Comparison of ENCODE assay signal across 17 cellular contexts in genomic region chr4:85807247-85807915, GRCh38.
A peak's percentile ranks its signal among the peaks of the same experiment; 100 is the strongest.
DNase-seq lines count a peak whose midpoint lies in the region; ATAC-seq and TF ChIP-seq lines count a peak whose summit lies in the region.
"Had no signal": no experiment of that assay in that cellular context is flagged by ENCODE, and none has a peak within 500 bp of the region (broad histone marks: within the 10 kb centered on the region; RNA-seq: fewer than 3 reads in every experiment).

No MANE protein-coding gene starts in this region.

- CTCF ChIA-PET in MCF 10A (lab: Yijun Ruan, JAX), result interaction anchor here (0.7 to 1.7 kb wide), 2 partner anchors 7 to 11 kb away, joined by 3 to 10 read pairs; no protein-coding TSS in a partner anchor

- H3K4me3 ChIP-seq in breast epithelium (no peak overlapping the region), choroid plexus epithelial cell (ENCODE audit: low read depth, low read length) (no peak overlapping the region)
- H3K4me3 ChIP-seq: A549 had no signal

- no peaks in the 10 kb centered on the region for H3K9me3 ChIP-seq in breast epithelium
- H3K9me3 ChIP-seq: A549 had no signal

- H3K36me3 Mint-ChIP-seq in MCF 10A (ENCODE audit: insufficient read depth, unreplicated experiment), result no peaks in the 10 kb centered on the region
- H3K36me3 Mint-ChIP-seq: activated naive CD4-positive, alpha-beta T cell treated with anti-CD3 and anti-CD28 coated beads, Interleukin-2, amount 10 ng/mL, durations not matched to agents 7 days and 5 days had no signal

- H3K9me3 Mint-ChIP-seq in MCF 10A (ENCODE audit: unreplicated experiment), result no peaks in the 10 kb centered on the region
- H3K9me3 Mint-ChIP-seq: activated CD4-positive, alpha-beta memory T cell treated with anti-CD3 and anti-CD28 coated beads, Interleukin-2, amount 10 ng/mL, durations not matched to agents 7 days and 5 days; activated naive CD4-positive, alpha-beta T cell treated with anti-CD3 and anti-CD28 coated beads, Interleukin-2, amount 10 ng/mL, durations not matched to agents 7 days and 5 days; effector memory CD8-positive, alpha-beta T cell; neural crest cell had no signal

- no peak overlapping the region for H3K4me3 Mint-ChIP-seq in MCF 10A (ENCODE audit: unreplicated experiment)
- H3K4me3 Mint-ChIP-seq: activated CD4-positive, alpha-beta memory T cell treated with anti-CD3 and anti-CD28 coated beads, Interleukin-2, amount 10 ng/mL, durations not matched to agents 7 days and 5 days; activated naive CD4-positive, alpha-beta T cell treated with anti-CD3 and anti-CD28 coated beads, Interleukin-2, amount 10 ng/mL, durations not matched to agents 7 days and 5 days; effector memory CD8-positive, alpha-beta T cell; neural crest cell had no signal

- peak; percentile 94 for DNase-seq in MCF 10A (ENCODE audit: unreplicated experiment)
- no peak for DNase-seq in breast epithelium (ENCODE audit: low spot score in 2 of 2)
- peak; percentile 79 for DNase-seq in choroid plexus epithelial cell (ENCODE audit: low read depth)
- peak; percentile 93 for DNase-seq in kidney tubule cell (ENCODE audit: low spot score)
- no peak for DNase-seq in left lobe of liver (ENCODE audit: low spot score)
- DNase-seq in cerebellar nuclear complex (lab: John Stamatoyannopoulos, UW), result no peak
- DNase-seq: activated CD4-positive, alpha-beta memory T cell treated with anti-CD3 and anti-CD28 coated beads, Interleukin-2, amount 10 ng/mL, durations not matched to agents 7 days and 5 days; activated naive CD4-positive, alpha-beta T cell treated with anti-CD3 and anti-CD28 coated beads, Interleukin-2, amount 10 ng/mL, durations not matched to agents 7 days and 5 days; DMS153; effector memory CD8-positive, alpha-beta T cell; NCI-H1417 treated with DMSO at 0.1 percent for 48 hours; stimulated activated naive CD4-positive, alpha-beta T cell; T-helper 1 cell had no signal

- no TSS peak for BruUV-seq in MCF 10A (replicated peaks; lab: Mats Ljungman, UMichigan)

- H3K4me1 ChIP-seq in breast epithelium, result no peaks in the 10 kb centered on the region

- no peak for TF ChIP-seq POLR2A in breast epithelium (IDR thresholded peaks at IDR 0.05)

- TF ChIP-seq CTCF in MCF 10A (IDR thresholded peaks at IDR 0.05; ENCODE audit: unreplicated experiment) (no peak), breast epithelium (IDR thresholded peaks at IDR 0.05) (no peak), choroid plexus epithelial cell (conservative IDR thresholded peaks at IDR 0.05; ENCODE audit: low read depth, low read length) (no peak)

- POLR2A ChIA-PET in MCF 10A (lab: Yijun Ruan, JAX), result interaction anchor here (1.1 kb wide), 1 partner anchor 10 kb away, joined by 3 read pairs; no protein-coding TSS in a partner anchor

- H3K27ac ChIP-seq in breast epithelium, result peak overlapping the region in 1 of 2 donors; percentile 41
- H3K27ac ChIP-seq: A549 had no signal

- ATAC-seq in left lobe of liver (no peak), esophagus mucosa (no peak), HG02798 (IDR thresholded peaks at IDR 0.05; ENCODE audit: poor library complexity, unreplicated experiment) (no peak)
- ATAC-seq: effector memory CD8-positive, alpha-beta T cell had no signal

- intact Hi-C loops in MCF 10A (cut with micrococcal nuclease), result no loop called here
- intact Hi-C loops in breast epithelium (cut with DNase I; ENCODE audit: low total_unique reads), result no loop called here

- H3K27ac Mint-ChIP-seq in MCF 10A (ENCODE audit: low read depth, unreplicated experiment), result no peak overlapping the region
- H3K27ac Mint-ChIP-seq: activated CD4-positive, alpha-beta memory T cell treated with anti-CD3 and anti-CD28 coated beads, Interleukin-2, amount 10 ng/mL, durations not matched to agents 7 days and 5 days; activated naive CD4-positive, alpha-beta T cell treated with anti-CD3 and anti-CD28 coated beads, Interleukin-2, amount 10 ng/mL, durations not matched to agents 7 days and 5 days; effector memory CD8-positive, alpha-beta T cell had no signal

- peaks cover 13% of the 10 kb centered on the region for H3K4me1 Mint-ChIP-seq in MCF 10A (ENCODE audit: insufficient read depth, unreplicated experiment)
- H3K4me1 Mint-ChIP-seq: activated CD4-positive, alpha-beta memory T cell treated with anti-CD3 and anti-CD28 coated beads, Interleukin-2, amount 10 ng/mL, durations not matched to agents 7 days and 5 days; activated naive CD4-positive, alpha-beta T cell treated with anti-CD3 and anti-CD28 coated beads, Interleukin-2, amount 10 ng/mL, durations not matched to agents 7 days and 5 days had no signal

- H3K36me3 ChIP-seq in breast epithelium, result no peaks in the 10 kb centered on the region

- H3K27me3 Mint-ChIP-seq in MCF 10A (ENCODE audit: insufficient read depth, unreplicated experiment), result no peaks in the 10 kb centered on the region
- H3K27me3 Mint-ChIP-seq: activated CD4-positive, alpha-beta memory T cell treated with anti-CD3 and anti-CD28 coated beads, Interleukin-2, amount 10 ng/mL, durations not matched to agents 7 days and 5 days; activated naive CD4-positive, alpha-beta T cell treated with anti-CD3 and anti-CD28 coated beads, Interleukin-2, amount 10 ng/mL, durations not matched to agents 7 days and 5 days; effector memory CD8-positive, alpha-beta T cell had no signal

- no peaks in the 10 kb centered on the region for H3K27me3 ChIP-seq in breast epithelium

Comparison
In these comparisons a context has a peak if more than half of its experiments do, and no peak if none do; other contexts are left out.
1. DNase-seq: peak in MCF 10A (single experiment), choroid plexus epithelial cell (single experiment) and kidney tubule cell (single experiment); none in breast epithelium (0 of 2), left lobe of liver (single experiment) and cerebellar nuclear complex (0 of 2).